In the genomic region with DNA sequence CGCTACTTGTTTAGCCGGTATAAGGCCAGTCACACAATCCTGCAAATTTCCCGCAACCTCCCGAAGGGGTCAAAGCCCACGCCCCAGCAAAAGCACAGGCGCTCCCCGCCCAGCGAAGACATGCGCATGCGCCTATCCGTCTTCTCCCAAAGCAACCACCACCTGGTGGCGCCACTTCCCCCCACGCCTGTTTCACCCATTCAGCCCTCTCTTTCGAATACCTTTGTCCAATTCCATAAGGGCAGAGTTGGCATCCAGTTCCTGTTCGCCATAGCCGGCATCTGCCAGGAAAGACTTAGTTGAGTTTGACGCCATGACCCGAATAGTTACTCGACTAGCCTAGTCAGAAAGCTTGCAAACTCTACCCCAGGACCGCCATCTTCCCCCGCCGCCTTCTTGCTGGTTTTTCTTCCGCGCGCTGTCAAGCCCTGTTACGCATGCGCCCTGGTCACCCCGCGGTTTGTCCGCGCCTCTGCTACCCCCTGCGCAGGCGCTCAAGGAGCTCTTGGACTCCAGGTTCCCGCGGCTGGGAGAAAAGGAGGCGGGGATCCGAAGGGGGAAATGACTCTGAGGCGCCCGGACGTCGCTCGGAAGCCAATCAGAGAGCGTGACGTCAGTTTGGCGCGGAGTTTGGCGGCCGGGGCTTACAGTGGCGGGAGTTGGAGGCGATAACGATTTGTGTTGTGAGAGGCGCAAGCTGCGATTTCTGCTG, we compare ENCODE assay signal across 2 cellular contexts.
TF ChIP-seq lines count a peak whose summit lies in the region.

A gene with protein sequence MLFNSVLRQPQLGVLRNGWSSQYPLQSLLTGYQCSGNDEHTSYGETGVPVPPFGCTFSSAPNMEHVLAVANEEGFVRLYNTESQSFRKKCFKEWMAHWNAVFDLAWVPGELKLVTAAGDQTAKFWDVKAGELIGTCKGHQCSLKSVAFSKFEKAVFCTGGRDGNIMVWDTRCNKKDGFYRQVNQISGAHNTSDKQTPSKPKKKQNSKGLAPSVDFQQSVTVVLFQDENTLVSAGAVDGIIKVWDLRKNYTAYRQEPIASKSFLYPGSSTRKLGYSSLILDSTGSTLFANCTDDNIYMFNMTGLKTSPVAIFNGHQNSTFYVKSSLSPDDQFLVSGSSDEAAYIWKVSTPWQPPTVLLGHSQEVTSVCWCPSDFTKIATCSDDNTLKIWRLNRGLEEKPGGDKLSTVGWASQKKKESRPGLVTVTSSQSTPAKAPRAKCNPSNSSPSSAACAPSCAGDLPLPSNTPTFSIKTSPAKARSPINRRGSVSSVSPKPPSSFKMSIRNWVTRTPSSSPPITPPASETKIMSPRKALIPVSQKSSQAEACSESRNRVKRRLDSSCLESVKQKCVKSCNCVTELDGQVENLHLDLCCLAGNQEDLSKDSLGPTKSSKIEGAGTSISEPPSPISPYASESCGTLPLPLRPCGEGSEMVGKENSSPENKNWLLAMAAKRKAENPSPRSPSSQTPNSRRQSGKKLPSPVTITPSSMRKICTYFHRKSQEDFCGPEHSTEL (plus strand): TSS at position 626 of the 712 bp plus-strand sequence. CDS start 143 bp downstream, outside the sequence.
A gene with protein sequence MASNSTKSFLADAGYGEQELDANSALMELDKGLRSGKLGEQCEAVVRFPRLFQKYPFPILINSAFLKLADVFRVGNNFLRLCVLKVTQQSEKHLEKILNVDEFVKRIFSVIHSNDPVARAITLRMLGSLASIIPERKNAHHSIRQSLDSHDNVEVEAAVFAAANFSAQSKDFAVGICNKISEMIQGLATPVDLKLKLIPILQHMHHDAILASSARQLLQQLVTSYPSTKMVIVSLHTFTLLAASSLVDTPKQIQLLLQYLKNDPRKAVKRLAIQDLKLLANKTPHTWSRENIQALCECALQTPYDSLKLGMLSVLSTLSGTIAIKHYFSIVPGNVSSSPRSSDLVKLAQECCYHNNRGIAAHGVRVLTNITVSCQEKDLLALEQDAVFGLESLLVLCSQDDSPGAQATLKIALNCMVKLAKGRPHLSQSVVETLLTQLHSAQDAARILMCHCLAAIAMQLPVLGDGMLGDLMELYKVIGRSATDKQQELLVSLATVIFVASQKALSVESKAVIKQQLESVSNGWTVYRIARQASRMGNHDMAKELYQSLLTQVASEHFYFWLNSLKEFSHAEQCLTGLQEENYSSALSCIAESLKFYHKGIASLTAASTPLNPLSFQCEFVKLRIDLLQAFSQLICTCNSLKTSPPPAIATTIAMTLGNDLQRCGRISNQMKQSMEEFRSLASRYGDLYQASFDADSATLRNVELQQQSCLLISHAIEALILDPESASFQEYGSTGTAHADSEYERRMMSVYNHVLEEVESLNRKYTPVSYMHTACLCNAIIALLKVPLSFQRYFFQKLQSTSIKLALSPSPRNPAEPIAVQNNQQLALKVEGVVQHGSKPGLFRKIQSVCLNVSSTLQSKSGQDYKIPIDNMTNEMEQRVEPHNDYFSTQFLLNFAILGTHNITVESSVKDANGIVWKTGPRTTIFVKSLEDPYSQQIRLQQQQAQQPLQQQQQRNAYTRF (minus strand): TSS at position 435 of the 712 bp plus-strand sequence. CDS start 120 bp downstream, at position 315.

TF ChIP-seq in HEK293, 187 proteins besides CTCF, POLR2A, EP300 and RAD21 (continued from another document and continues in another):
- peak; percentile 81 for TF ChIP-seq KLF8 (tag by site-specific recombination; IDR thresholded peaks at IDR 0.05)
- no peak for TF ChIP-seq ZNF416 (tag by site-specific recombination; IDR thresholded peaks at IDR 0.05)
- TF ChIP-seq ZNF660 (tag by site-specific recombination; IDR thresholded peaks at IDR 0.05), result peak; percentile 94; the same call in 1 of the 2 replicates
- TF ChIP-seq ZNF112 (tag by site-specific recombination; IDR thresholded peaks at IDR 0.05), result no peak
- TF ChIP-seq KLF10 (tag by site-specific recombination; IDR thresholded peaks at IDR 0.05), result 0 out of 2 replicates have a peak, but pooled peaks have one; percentile 23
- TF ChIP-seq ZNF548 (tag by site-specific recombination; IDR thresholded peaks at IDR 0.05), result no peak
- no peak for TF ChIP-seq ZNF138 (tag by site-specific recombination; IDR thresholded peaks at IDR 0.05; ENCODE audit: borderline replicate concordance)
- no peak for TF ChIP-seq MEIS1 (CRISPR knock-in tag; IDR thresholded peaks at IDR 0.05; ENCODE audit: borderline replicate concordance)
- no peak for TF ChIP-seq ZNF132 (tag by site-specific recombination; IDR thresholded peaks at IDR 0.05; ENCODE audit: borderline replicate concordance)
- TF ChIP-seq ZNF341 (tag by site-specific recombination; IDR thresholded peaks at IDR 0.05; ENCODE audit: low read depth), result peak; percentile 11
- TF ChIP-seq SP7 (tag by site-specific recombination; IDR thresholded peaks at IDR 0.05), result peak; percentile 93
- TF ChIP-seq ZNF37A (tag by site-specific recombination; IDR thresholded peaks at IDR 0.05), result no peak
- TF ChIP-seq, protein P1, sequence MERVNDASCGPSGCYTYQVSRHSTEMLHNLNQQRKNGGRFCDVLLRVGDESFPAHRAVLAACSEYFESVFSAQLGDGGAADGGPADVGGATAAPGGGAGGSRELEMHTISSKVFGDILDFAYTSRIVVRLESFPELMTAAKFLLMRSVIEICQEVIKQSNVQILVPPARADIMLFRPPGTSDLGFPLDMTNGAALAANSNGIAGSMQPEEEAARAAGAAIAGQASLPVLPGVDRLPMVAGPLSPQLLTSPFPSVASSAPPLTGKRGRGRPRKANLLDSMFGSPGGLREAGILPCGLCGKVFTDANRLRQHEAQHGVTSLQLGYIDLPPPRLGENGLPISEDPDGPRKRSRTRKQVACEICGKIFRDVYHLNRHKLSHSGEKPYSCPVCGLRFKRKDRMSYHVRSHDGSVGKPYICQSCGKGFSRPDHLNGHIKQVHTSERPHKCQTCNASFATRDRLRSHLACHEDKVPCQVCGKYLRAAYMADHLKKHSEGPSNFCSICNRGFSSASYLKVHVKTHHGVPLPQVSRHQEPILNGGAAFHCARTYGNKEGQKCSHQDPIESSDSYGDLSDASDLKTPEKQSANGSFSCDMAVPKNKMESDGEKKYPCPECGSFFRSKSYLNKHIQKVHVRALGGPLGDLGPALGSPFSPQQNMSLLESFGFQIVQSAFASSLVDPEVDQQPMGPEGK (tag by site-specific recombination; IDR thresholded peaks at IDR 0.05), result peak; percentile 95
- TF ChIP-seq ZNF560 (tag by site-specific recombination; IDR thresholded peaks at IDR 0.05; ENCODE audit: borderline replicate concordance), result no peak
- no peak for TF ChIP-seq ZNF837 (tag by site-specific recombination; IDR thresholded peaks at IDR 0.05)
- TF ChIP-seq ZNF292 (tag by site-specific recombination; IDR thresholded peaks at IDR 0.05; ENCODE audit: borderline replicate concordance, low read depth), result no peak
- TF ChIP-seq ZNF426 (tag by site-specific recombination; IDR thresholded peaks at IDR 0.05), result no peak
- TF ChIP-seq SP3 (tag by site-specific recombination; IDR thresholded peaks at IDR 0.05), result peak; percentile 70
- no peak for TF ChIP-seq ZNF677 (tag by site-specific recombination; IDR thresholded peaks at IDR 0.05)
- TF ChIP-seq, protein P2, sequence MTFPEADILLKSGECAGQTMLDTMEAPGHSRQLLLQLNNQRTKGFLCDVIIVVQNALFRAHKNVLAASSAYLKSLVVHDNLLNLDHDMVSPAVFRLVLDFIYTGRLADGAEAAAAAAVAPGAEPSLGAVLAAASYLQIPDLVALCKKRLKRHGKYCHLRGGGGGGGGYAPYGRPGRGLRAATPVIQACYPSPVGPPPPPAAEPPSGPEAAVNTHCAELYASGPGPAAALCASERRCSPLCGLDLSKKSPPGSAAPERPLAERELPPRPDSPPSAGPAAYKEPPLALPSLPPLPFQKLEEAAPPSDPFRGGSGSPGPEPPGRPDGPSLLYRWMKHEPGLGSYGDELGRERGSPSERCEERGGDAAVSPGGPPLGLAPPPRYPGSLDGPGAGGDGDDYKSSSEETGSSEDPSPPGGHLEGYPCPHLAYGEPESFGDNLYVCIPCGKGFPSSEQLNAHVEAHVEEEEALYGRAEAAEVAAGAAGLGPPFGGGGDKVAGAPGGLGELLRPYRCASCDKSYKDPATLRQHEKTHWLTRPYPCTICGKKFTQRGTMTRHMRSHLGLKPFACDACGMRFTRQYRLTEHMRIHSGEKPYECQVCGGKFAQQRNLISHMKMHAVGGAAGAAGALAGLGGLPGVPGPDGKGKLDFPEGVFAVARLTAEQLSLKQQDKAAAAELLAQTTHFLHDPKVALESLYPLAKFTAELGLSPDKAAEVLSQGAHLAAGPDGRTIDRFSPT (tag by site-specific recombination; IDR thresholded peaks at IDR 0.05), result peak; percentile 53; the same call in 1 of the 2 replicates
- no peak for TF ChIP-seq ZNF555 (tag by site-specific recombination; conservative IDR thresholded peaks at IDR 0.05)
- no peak for TF ChIP-seq ZNF23 (tag by site-specific recombination; IDR thresholded peaks at IDR 0.05; ENCODE audit: borderline replicate concordance)
- TF ChIP-seq ZNF133 (tag by site-specific recombination; IDR thresholded peaks at IDR 0.05), result no peak
- TF ChIP-seq ZXDB (tag by site-specific recombination; IDR thresholded peaks at IDR 0.05), result peak; percentile 85
- TF ChIP-seq ZNF549 (tag by site-specific recombination; IDR thresholded peaks at IDR 0.05), result no peak
- no peak for TF ChIP-seq ZNF664 (tag by site-specific recombination; IDR thresholded peaks at IDR 0.05)
- peak; percentile 94 for TF ChIP-seq ZBTB8A (tag by site-specific recombination; IDR thresholded peaks at IDR 0.05)
- TF ChIP-seq ZNF140 (tag by site-specific recombination; IDR thresholded peaks at IDR 0.05), result no peak
- TF ChIP-seq ZNF121 (tag by site-specific recombination; IDR thresholded peaks at IDR 0.05), result no peak

TF ChIP-seq in neural cell, 6 proteins besides CTCF, POLR2A, EP300 and RAD21 (continued from another document):
- peak; percentile 97 for TF ChIP-seq MXI1 (conservative IDR thresholded peaks at IDR 0.05; ENCODE audit: poor library complexity, severe bottlenecking)
- TF ChIP-seq, protein P3, sequence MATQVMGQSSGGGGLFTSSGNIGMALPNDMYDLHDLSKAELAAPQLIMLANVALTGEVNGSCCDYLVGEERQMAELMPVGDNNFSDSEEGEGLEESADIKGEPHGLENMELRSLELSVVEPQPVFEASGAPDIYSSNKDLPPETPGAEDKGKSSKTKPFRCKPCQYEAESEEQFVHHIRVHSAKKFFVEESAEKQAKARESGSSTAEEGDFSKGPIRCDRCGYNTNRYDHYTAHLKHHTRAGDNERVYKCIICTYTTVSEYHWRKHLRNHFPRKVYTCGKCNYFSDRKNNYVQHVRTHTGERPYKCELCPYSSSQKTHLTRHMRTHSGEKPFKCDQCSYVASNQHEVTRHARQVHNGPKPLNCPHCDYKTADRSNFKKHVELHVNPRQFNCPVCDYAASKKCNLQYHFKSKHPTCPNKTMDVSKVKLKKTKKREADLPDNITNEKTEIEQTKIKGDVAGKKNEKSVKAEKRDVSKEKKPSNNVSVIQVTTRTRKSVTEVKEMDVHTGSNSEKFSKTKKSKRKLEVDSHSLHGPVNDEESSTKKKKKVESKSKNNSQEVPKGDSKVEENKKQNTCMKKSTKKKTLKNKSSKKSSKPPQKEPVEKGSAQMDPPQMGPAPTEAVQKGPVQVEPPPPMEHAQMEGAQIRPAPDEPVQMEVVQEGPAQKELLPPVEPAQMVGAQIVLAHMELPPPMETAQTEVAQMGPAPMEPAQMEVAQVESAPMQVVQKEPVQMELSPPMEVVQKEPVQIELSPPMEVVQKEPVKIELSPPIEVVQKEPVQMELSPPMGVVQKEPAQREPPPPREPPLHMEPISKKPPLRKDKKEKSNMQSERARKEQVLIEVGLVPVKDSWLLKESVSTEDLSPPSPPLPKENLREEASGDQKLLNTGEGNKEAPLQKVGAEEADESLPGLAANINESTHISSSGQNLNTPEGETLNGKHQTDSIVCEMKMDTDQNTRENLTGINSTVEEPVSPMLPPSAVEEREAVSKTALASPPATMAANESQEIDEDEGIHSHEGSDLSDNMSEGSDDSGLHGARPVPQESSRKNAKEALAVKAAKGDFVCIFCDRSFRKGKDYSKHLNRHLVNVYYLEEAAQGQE (IDR thresholded peaks at IDR 0.05; ENCODE audit: borderline replicate concordance), result peak; percentile 85
